24 cellular contexts compared by ENCODE assay signal in the genomic region with DNA sequence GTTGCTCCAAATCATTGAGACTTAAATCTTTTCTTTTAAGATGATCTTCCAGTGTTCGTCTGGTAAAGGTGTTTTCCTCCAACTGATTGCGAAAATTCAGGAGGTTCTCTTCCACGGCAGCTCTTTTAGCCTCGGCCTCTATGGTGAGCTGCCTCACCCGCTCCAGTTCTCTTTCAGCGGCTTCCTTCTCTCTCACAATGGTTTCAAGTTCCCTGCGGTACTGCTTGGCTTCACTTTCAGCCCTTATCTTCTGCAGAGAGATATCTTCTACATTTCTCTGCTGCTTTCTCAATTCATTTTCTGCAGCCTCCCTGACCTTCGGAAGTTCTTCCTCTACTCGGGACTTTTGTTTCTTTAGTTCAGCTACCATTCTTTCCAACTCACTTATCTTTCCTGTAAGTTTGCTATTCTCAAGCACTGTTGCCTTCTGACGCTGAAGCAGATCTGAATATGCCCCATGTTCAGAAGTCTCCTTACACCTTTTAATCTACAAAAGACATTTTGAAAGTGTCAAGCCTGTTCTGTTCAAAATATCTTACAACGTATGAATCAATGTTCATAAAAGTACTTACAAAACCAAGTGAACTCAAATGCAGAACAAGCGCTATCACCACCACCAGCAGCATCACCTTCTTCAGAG.
"Had no signal": no experiment of that assay in that cellular context is flagged by ENCODE, and none has a peak within 500 bp of the region (broad histone marks: within the 10 kb centered on the region; RNA-seq: fewer than 3 reads in every experiment).

No MANE protein-coding gene starts in this region.

- H3K27me3 ChIP-seq: body of pancreas, cardiac muscle cell, neural progenitor cell, spleen, upper lobe of left lung had no signal

- H3K9me3 ChIP-seq: body of pancreas, lower lobe of right lung, spleen, upper lobe of left lung had no signal

- H3K27ac ChIP-seq: body of pancreas, cardiac muscle cell, epithelial cell of prostate, lower lobe of right lung, neural progenitor cell, spleen, upper lobe of left lung, WERI-Rb-1 had no signal

- ATAC-seq: activated CD8-positive, alpha-beta memory T cell treated with anti-CD3 and anti-CD28 coated beads, Interleukin-2, amount 10 ng/mL, durations not matched to agents 7 days and 5 days; activated CD8-positive, alpha-beta T cell treated with anti-CD3 and anti-CD28 coated beads for 36 hours; activated naive CD8-positive, alpha-beta T cell treated with anti-CD3 and anti-CD28 coated beads, Interleukin-2, amount 50 U/mL, for 24 hours; body of pancreas; left colon; lower lobe of right lung; naive thymus-derived CD4-positive, alpha-beta T cell had no signal

- H3K4me1 ChIP-seq: body of pancreas, lower lobe of right lung, spleen, upper lobe of left lung had no signal

- DNase-seq: activated CD4-positive, alpha-beta T cell treated with anti-CD3 and anti-CD28 coated beads, Interleukin-2, amount 10 ng/mL, durations not matched to agents 7 days and 5 days; activated CD4-positive, CD25-positive, alpha-beta regulatory T cell treated with anti-CD3 and anti-CD28 coated beads, Interleukin-2, amount 50 U/mL, for 72 hours; activated CD8-positive, alpha-beta memory T cell treated with anti-CD3 and anti-CD28 coated beads, Interleukin-2, amount 10 ng/mL, durations not matched to agents 7 days and 5 days; activated CD8-positive, alpha-beta T cell treated with anti-CD3 and anti-CD28 coated beads for 36 hours; activated effector memory CD4-positive, alpha-beta T cell treated with anti-CD3 and anti-CD28 coated beads, Interleukin-2, amount 50 U/mL, for 16 hours; activated naive CD4-positive, alpha-beta T cell treated with anti-CD3 and anti-CD28 coated beads, Interleukin-2, amount 50 U/mL, for 16 hours; activated naive CD8-positive, alpha-beta T cell treated with anti-CD3 and anti-CD28 coated beads, Interleukin-2, amount 50 U/mL, for 24 hours; activated T-cell treated with anti-CD3 and anti-CD28 coated beads for 4 hours; body of pancreas; left colon; lower lobe of right lung; naive thymus-derived CD4-positive, alpha-beta T cell; retina; spleen; stimulated activated CD4-positive, alpha-beta T cell treated with anti-CD3 and anti-CD28 coated beads, Interleukin-4, amount 100 ng/mL, for 24 hours; stimulated activated naive CD4-positive, alpha-beta T cell treated with Interleukin-2 at 50 U/mL for 16 hours; T-helper 1 cell; T-helper 9 cell; upper lobe of left lung; WERI-Rb-1 had no signal

- H3K4me3 ChIP-seq: body of pancreas, cardiac muscle cell, lower lobe of right lung, neural progenitor cell, spleen, upper lobe of left lung had no signal

- FAIRE-seq: keratinocyte had no signal
